Comparison of ENCODE assay signal across 1 cellular context in the genomic region with DNA sequence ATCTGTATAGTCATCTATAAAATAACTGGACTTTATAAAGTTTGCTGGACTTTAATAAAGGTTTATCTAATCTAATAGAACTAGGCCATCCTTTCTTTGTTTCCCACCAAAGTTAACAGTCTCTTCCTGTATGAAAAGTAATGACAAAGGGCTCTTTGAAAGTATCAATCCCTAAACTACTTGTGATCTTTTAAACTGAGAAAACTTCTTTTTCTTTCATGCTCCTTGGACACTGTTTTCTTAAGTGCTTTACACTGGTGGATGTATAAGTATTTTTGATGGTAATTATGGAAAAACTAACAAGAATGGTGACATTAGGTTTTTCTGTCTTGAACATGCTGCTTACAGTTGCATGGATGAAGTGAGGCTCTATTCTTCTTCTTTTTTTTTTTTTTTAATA.
TF ChIP-seq lines count a peak whose summit lies in the region.

No MANE protein-coding gene starts in this region.

TF ChIP-seq in K562, 482 proteins besides CTCF, POLR2A, EP300 and RAD21:
- no peak for TF ChIP-seq CBFA2T2 (conservative IDR thresholded peaks at IDR 0.05)
- TF ChIP-seq ZNF184 (CRISPR knock-in tag; IDR thresholded peaks at IDR 0.05), result no peak
- TF ChIP-seq TBL1XR1 (IDR thresholded peaks at IDR 0.05; ENCODE audit: low read length in 2 of 2), result no peak
- no peak for TF ChIP-seq CBX1 (IDR thresholded peaks at IDR 0.05; ENCODE audit: low read depth)
- TF ChIP-seq ESRRA (IDR thresholded peaks at IDR 0.05; ENCODE audit: borderline replicate concordance, low read depth), result no peak
- no peak for TF ChIP-seq RBM14 (IDR thresholded peaks at IDR 0.05; ENCODE audit: borderline replicate concordance, insufficient read depth, low read depth, low read length)
- no peak for TF ChIP-seq POLR2AphosphoS5 (IDR thresholded peaks at IDR 0.05; ENCODE audit: control insufficient read depth, insufficient read depth, low read depth, low read length)
- TF ChIP-seq, protein P1, sequence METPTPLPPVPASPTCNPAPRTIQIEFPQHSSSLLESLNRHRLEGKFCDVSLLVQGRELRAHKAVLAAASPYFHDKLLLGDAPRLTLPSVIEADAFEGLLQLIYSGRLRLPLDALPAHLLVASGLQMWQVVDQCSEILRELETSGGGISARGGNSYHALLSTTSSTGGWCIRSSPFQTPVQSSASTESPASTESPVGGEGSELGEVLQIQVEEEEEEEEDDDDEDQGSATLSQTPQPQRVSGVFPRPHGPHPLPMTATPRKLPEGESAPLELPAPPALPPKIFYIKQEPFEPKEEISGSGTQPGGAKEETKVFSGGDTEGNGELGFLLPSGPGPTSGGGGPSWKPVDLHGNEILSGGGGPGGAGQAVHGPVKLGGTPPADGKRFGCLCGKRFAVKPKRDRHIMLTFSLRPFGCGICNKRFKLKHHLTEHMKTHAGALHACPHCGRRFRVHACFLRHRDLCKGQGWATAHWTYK (CRISPR knock-in tag; IDR thresholded peaks at IDR 0.05), result no peak
- no peak for TF ChIP-seq HMGN3 (IDR thresholded peaks at IDR 0.05; ENCODE audit: borderline replicate concordance, extremely low read depth, insufficient read length, low read depth, low read length)
- no peak for TF ChIP-seq MYNN (IDR thresholded peaks at IDR 0.05)
- TF ChIP-seq MYNN (CRISPR knock-in tag; IDR thresholded peaks at IDR 0.05), result no peak
- TF ChIP-seq NELFE (IDR thresholded peaks at IDR 0.05; ENCODE audit: insufficient read depth, insufficient read length), result no peak
- no peak for TF ChIP-seq SPI1 (IDR thresholded peaks at IDR 0.05; ENCODE audit: borderline replicate concordance, low read depth, low read length)
- TF ChIP-seq SRSF3 (IDR thresholded peaks at IDR 0.05; ENCODE audit: insufficient read depth, low read length), result no peak
- TF ChIP-seq ZNF274 (IDR thresholded peaks at IDR 0.05; ENCODE audit: borderline replicate concordance, low read depth, low read length), result no peak
- no peak for TF ChIP-seq NCOA2 (IDR thresholded peaks at IDR 0.05; ENCODE audit: partially characterized antibody in 2 of 2)
- TF ChIP-seq MAFF (IDR thresholded peaks at IDR 0.05; ENCODE audit: low read length), result no peak
- TF ChIP-seq, protein P2, sequence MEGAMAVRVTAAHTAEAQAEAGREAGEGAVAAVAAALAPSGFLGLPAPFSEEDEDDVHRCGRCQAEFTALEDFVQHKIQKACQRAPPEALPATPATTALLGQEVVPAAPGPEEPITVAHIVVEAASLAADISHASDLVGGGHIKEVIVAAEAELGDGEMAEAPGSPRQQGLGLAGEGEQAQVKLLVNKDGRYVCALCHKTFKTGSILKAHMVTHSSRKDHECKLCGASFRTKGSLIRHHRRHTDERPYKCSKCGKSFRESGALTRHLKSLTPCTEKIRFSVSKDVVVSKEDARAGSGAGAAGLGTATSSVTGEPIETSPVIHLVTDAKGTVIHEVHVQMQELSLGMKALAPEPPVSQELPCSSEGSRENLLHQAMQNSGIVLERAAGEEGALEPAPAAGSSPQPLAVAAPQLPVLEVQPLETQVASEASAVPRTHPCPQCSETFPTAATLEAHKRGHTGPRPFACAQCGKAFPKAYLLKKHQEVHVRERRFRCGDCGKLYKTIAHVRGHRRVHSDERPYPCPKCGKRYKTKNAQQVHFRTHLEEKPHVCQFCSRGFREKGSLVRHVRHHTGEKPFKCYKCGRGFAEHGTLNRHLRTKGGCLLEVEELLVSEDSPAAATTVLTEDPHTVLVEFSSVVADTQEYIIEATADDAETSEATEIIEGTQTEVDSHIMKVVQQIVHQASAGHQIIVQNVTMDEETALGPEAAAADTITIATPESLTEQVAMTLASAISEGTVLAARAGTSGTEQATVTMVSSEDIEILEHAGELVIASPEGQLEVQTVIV (CRISPR knock-in tag; IDR thresholded peaks at IDR 0.05; ENCODE audit: borderline replicate concordance), result no peak
